11 cellular contexts compared by ENCODE assay signal in the genomic region with DNA sequence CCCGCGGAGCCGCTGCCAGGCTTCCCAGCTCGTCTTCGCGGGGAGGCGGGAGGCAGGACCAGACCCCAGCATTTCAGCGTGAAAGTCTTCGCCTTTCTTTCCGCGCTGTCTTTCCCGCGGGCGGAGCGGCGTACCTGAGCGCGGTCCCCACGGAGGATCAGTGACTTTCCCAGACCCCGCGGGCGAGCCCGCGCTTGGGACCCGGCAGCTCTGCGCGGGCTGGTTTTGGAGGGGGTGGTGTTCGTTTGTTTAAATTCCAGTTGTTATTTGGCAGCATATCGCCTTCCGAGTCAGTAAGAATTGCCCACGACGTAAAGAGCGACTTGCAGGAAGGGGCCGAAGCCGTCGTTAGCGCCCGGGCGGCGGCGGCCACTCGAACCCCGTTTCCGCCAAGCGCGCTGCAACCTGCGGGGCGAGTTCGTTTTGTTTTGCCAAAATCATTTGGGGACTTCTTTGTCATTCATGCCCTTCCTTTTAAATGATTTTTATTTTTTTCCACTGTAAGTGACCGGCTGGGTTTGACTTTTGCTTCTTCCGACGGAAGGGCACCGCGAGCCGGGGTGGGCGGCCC.
DNase-seq lines count a peak whose midpoint lies in the region; ATAC-seq, FAIRE-seq and TF ChIP-seq lines count a peak whose summit lies in the region.
"Had no signal": no experiment of that assay in that cellular context is flagged by ENCODE, and none has a peak within 500 bp of the region (broad histone marks: within the 10 kb centered on the region; RNA-seq: fewer than 3 reads in every experiment).

No MANE protein-coding gene starts in this region.

- H3K56ac ChIP-seq in mesendoderm (ENCODE audit: low read length): peak overlapping the region; percentile 64

- TF ChIP-seq EP300 in GM12878 (IDR thresholded peaks at IDR 0.05; ENCODE audit: borderline replicate concordance in 1 of 2, control insufficient read depth in 1 of 2, low read depth in 2 of 2, low read length in 2 of 2): no peak

- peak overlapping the region; percentile 24 for H3K4me2 ChIP-seq in GM12878 (ENCODE audit: control insufficient read depth, insufficient read depth)
- peak overlapping the region; percentile 29 for H3K4me2 ChIP-seq in mesendoderm (ENCODE audit: low read length)
- H3K4me2 ChIP-seq: KMS-11 had no signal

- POLR2A ChIA-PET in GM12878 (lab: Charles Lee): no interaction called here

- no peak overlapping the region for H3K4ac ChIP-seq in mesendoderm (ENCODE audit: low read depth, low read length)

- ATAC-seq in GM12878: no peak
- no peak for ATAC-seq in thoracic aorta (ENCODE audit: insufficient number of reproducible peaks, low FRiP score, low read depth)
- ATAC-seq in GM21528 (IDR thresholded peaks at IDR 0.05; ENCODE audit: low FRiP score, unreplicated experiment): no peak

- no peaks in the 10 kb centered on the region for H3K4me1 ChIP-seq in GM12878 (ENCODE audit: control insufficient read depth, insufficient read depth, low read length)
- H3K4me1 ChIP-seq in mesendoderm (ENCODE audit: control insufficient read depth, low read depth, low read length): no peaks in the 10 kb centered on the region
- H3K4me1 ChIP-seq in thoracic aorta (ENCODE audit: control insufficient read depth in 1 of 2, low read depth in 2 of 2): peaks cover 8 to 10% of the 10 kb centered on the region in 2 donors

- no peak overlapping the region for H2BK15ac ChIP-seq in mesendoderm (replicated peaks; ENCODE audit: low read depth)

- no peaks in the 10 kb centered on the region for H3K79me2 ChIP-seq in GM12878 (ENCODE audit: control insufficient read depth, insufficient read depth, low read length)
- no peaks in the 10 kb centered on the region for H3K79me2 ChIP-seq in mesendoderm (ENCODE audit: control insufficient read depth, insufficient read depth, low read length)

- H3K4me3 ChIP-seq in GM12878 (peak overlapping the region; percentile 36; the same call in 1 of the 2 replicates), mesendoderm (ENCODE audit: low read length) (peak overlapping the region; percentile 17), thoracic aorta (peak overlapping the region; percentile 71)

- SMC1A ChIA-PET in GM12878 (lab: Charles Lee; ENCODE audit: uncharacterized antibody, unreplicated experiment): no interaction called here

- H2AK5ac ChIP-seq in mesendoderm (ENCODE audit: low read length): no peak overlapping the region

- no peak overlapping the region for H3K23ac ChIP-seq in mesendoderm (ENCODE audit: low read length)

- WGBS in GM12878 (ENCODE audit: insufficient coverage, insufficient replicate concordance, low lambda C conversion rate, missing lambda C conversion rate): 14% methylated on average over 55 of the region's 56 CpGs
- WGBS in mesendoderm (ENCODE audit: extremely low coverage, insufficient coverage, low lambda C conversion rate): no CpG with 5 or more reads among the region's 56 CpGs

- RAD21 ChIA-PET in GM12878 (lab: Charles Lee; ENCODE audit: unreplicated experiment): no interaction called here

- BruUV-seq in GM12878 (replicated peaks; lab: Mats Ljungman, UMichigan): no TSS peak

- H3K18ac ChIP-seq in mesendoderm (ENCODE audit: low read length): peak overlapping the region; percentile 54

- H3K79me1 ChIP-seq in mesendoderm (ENCODE audit: low read length): no peaks in the 10 kb centered on the region

- H3K9me3 ChIP-seq in GM12878 (replicated peaks; ENCODE audit: control insufficient read depth, insufficient read depth, low read length): no peaks in the 10 kb centered on the region
- H3K9me3 ChIP-seq in thoracic aorta: no peaks in the 10 kb centered on the region

- no peak for TF ChIP-seq POLR2A in GM12878 (IDR thresholded peaks at IDR 0.05; ENCODE audit: low read depth, low read length)

- H2AFZ ChIP-seq in GM12878 (ENCODE audit: control insufficient read depth, low read depth, low read length): no peak overlapping the region

- H4K20me1 ChIP-seq in GM12878 (ENCODE audit: control insufficient read depth, insufficient read depth): no peaks in the 10 kb centered on the region

- no peak overlapping the region for H2BK120ac ChIP-seq in mesendoderm (ENCODE audit: low read depth, low read length)

- H2BK5ac ChIP-seq in mesendoderm (ENCODE audit: low read length): no peak overlapping the region

- peaks cover 0 to 12% of the 10 kb centered on the region in 2 experiments; a peak in 2 of 4 replicates for H3K27me3 ChIP-seq in GM12878 (replicated peaks in 1 of 2; ENCODE audit: control insufficient read depth in 2 of 2, insufficient read depth in 2 of 2, low read length in 1 of 2)
- H3K27me3 ChIP-seq in mesendoderm (ENCODE audit: insufficient read depth, low read length, poor library complexity): peaks cover 9% of the 10 kb centered on the region
- no peaks in the 10 kb centered on the region for H3K27me3 ChIP-seq in thoracic aorta (replicated peaks; ENCODE audit: insufficient read depth)

- TF ChIP-seq CTCF in GM12878 (IDR thresholded peaks at IDR 0.05 in 2 of 3, conservative IDR thresholded peaks at IDR 0.05 in 1 of 3; ENCODE audit: control insufficient read depth in 2 of 3, extremely low read depth in 1 of 3, insufficient read depth in 1 of 3, low read depth in 3 of 3, low read length in 3 of 3) (no peak), thoracic aorta (IDR thresholded peaks at IDR 0.05) (no peak)

- CTCF ChIA-PET in GM12878 (lab: Yijun Ruan, JAX): no interaction called here

- H4K8ac ChIP-seq in mesendoderm (ENCODE audit: low read depth, low read length): no peak overlapping the region

- no peaks in the 10 kb centered on the region for H3K36me3 ChIP-seq in GM12878 (ENCODE audit: control insufficient read depth in 2 of 2, insufficient read depth in 2 of 2, low read length in 1 of 2)
- H3K36me3 ChIP-seq in mesendoderm (ENCODE audit: control insufficient read depth, insufficient read depth, low read length): no peaks in the 10 kb centered on the region
- no peaks in the 10 kb centered on the region for H3K36me3 ChIP-seq in thoracic aorta
- H3K36me3 ChIP-seq: SJSA1 had no signal

- no peak overlapping the region for H3K27ac ChIP-seq in GM12878 (ENCODE audit: control insufficient read depth, insufficient read depth)
- no peak overlapping the region for H3K27ac ChIP-seq in mesendoderm (ENCODE audit: low read depth, low read length)
- H3K27ac ChIP-seq in thoracic aorta: no peak overlapping the region
- H3K27ac ChIP-seq: KMS-11, SJSA1 had no signal

- H3K9ac ChIP-seq in GM12878 (ENCODE audit: control insufficient read depth, insufficient read depth, low read length): no peak overlapping the region
- H3K9ac ChIP-seq in mesendoderm (ENCODE audit: low read length): peak overlapping the region; percentile 45
- H3K9ac ChIP-seq: KMS-11 had no signal

- intact Hi-C loops in GM12878 (cut with micrococcal nuclease; ENCODE audit: unreplicated experiment): no loop called here

- TF ChIP-seq RAD21 in GM12878 (IDR thresholded peaks at IDR 0.05; ENCODE audit: insufficient read depth, low read depth, low read length): no peak

- FAIRE-seq in GM12878 (lab: Jason Lieb, UNC): no peak

- H4K5ac ChIP-seq in mesendoderm (ENCODE audit: low read length): no peak overlapping the region

- in situ Hi-C loops in GM12878 (cut with MboI): no loop called here

- DNase-seq in activated CD8-positive, alpha-beta memory T cell treated with anti-CD3 and anti-CD28 coated beads for 24 hours: peak; percentile 67
- DNase-seq in activated CD8-positive, alpha-beta memory T cell treated with anti-CD3 and anti-CD28 coated beads, Interleukin-2, amount 50 U/mL, for 4 hours: no peak
- no peak for DNase-seq in GM12878 (ENCODE audit: low read depth, low spot score)
- no peak for DNase-seq in mesendoderm
- DNase-seq in thoracic aorta (ENCODE audit: low spot score): no peak
- no peak for DNase-seq in NCI-H2107 (lab: John Stamatoyannopoulos, UW)
- no peak for DNase-seq in GM19240 (ENCODE audit: insufficient read length, low spot score)
- DNase-seq: effector CD8-positive, alpha-beta T cell had no signal

TF ChIP-seq in GM12878, 131 proteins besides CTCF, POLR2A, EP300 and RAD21:
- TF ChIP-seq ATF7 (IDR thresholded peaks at IDR 0.05; ENCODE audit: low read depth): no peak
- peak; percentile 8 for TF ChIP-seq SUZ12 (IDR thresholded peaks at IDR 0.05; ENCODE audit: unreplicated experiment)

Comparison
In these comparisons a context has a peak if more than half of its experiments do, and no peak if none do; other contexts are left out.
1. H3K4me3 ChIP-seq: peak in every context shown above with its lines; median percentile 71 in thoracic aorta; 36 in GM12878; 17 in mesendoderm.